ENCODE assay signal across 1 cellular context in genomic region chr12:55828357-55828756, GRCh38.
TF ChIP-seq lines count a peak whose summit lies in the region.

No MANE protein-coding gene starts in this region.

TF ChIP-seq in K562, 482 proteins besides CTCF, POLR2A, EP300 and RAD21:
- TF ChIP-seq DDX20 (tag; IDR thresholded peaks at IDR 0.05; ENCODE audit: low read depth) (no peak), ZC3H4 (CRISPR knock-in tag; IDR thresholded peaks at IDR 0.05; ENCODE audit: borderline replicate concordance) (no peak), MAZ (CRISPR knock-in tag; conservative IDR thresholded peaks at IDR 0.05 in 1 of 2, IDR thresholded peaks at IDR 0.05 in 1 of 2) (no peak), ZBTB7A (IDR thresholded peaks at IDR 0.05; ENCODE audit: borderline replicate concordance, control insufficient read depth, low read depth, low read length) (0 out of 2 replicates have a peak, but pooled peaks have one; percentile 23), ZNF830 (CRISPR knock-in tag; IDR thresholded peaks at IDR 0.05) (no peak), SUPT5H (IDR thresholded peaks at IDR 0.05) (no peak), MED1 (CRISPR knock-in tag; IDR thresholded peaks at IDR 0.05; ENCODE audit: borderline replicate concordance) (no peak), PHB (CRISPR knock-in tag; IDR thresholded peaks at IDR 0.05) (no peak), CHD7 (IDR thresholded peaks at IDR 0.05; ENCODE audit: low read depth, low read length) (no peak)
TF ChIP-seq in K562: peak in this region for 1.
